ENCODE assay signal across 19 cellular contexts in genomic region chr19:16233836-16234551, GRCh38.
"Had no signal": no experiment of that assay in that cellular context is flagged by ENCODE, and none has a peak within 500 bp of the region (broad histone marks: within the 10 kb centered on the region; RNA-seq: fewer than 3 reads in every experiment).

No MANE protein-coding gene starts in this region.

- H3K27ac ChIP-seq: breast epithelium, esophagus squamous epithelium, foreskin keratinocyte, psoas muscle, SK-N-MC, transverse colon had no signal

- H3K27ac Mint-ChIP-seq: activated naive CD4-positive, alpha-beta T cell treated with anti-CD3 and anti-CD28 coated beads, Interleukin-2, amount 50 U/mL, for 24 hours; activated T-helper 2 cell treated with anti-CD3 and anti-CD28 coated beads, Interferon-gamma antibody, Interleukin-2, Interleukin-4, amounts not matched to agents 10 μg/mL and 5 μg/mL and 100 μg/mL, durations not matched to agents 14 hours and 24 hours and 36 hours; natural killer cell; T-helper 1 cell treated with Interleukin-12 subunit alpha and Interleukin-12 subunit beta and Interleukin-4 antibody, amounts not matched to agents 30 μg/mL and 1 μg/mL, for 36 hours had no signal

- ATAC-seq: foreskin keratinocyte, mucosa of descending colon had no signal

- H3K27me3 Mint-ChIP-seq: activated naive CD4-positive, alpha-beta T cell treated with anti-CD3 and anti-CD28 coated beads, Interleukin-2, amount 50 U/mL, for 24 hours had no signal

- H3K4me1 ChIP-seq: breast epithelium, esophagus squamous epithelium, foreskin keratinocyte, psoas muscle, transverse colon had no signal

- DNase-seq: activated CD4-positive, CD25-positive, alpha-beta regulatory T cell; activated CD8-positive, alpha-beta memory T cell treated with anti-CD3 and anti-CD28 coated beads, Interleukin-2, amount 50 U/mL, for 48 hours; aorta; dorsolateral prefrontal cortex; esophagus squamous epithelium; foreskin keratinocyte; islet precursor cell; mucosa of descending colon; natural killer cell; occipital lobe; psoas muscle; stimulated activated CD4-positive, alpha-beta T cell treated with anti-CD3 and anti-CD28 coated beads, Interleukin-12 subunit alpha, Interleukin-12 subunit beta, amount 100 ng/mL, for 4 hours; stimulated activated CD4-positive, alpha-beta T cell treated with anti-CD3 and anti-CD28 coated beads, Interleukin-4, amount 100 ng/mL, for 4 hours; transverse colon had no signal

- H3K4me3 ChIP-seq: breast epithelium, dorsolateral prefrontal cortex, esophagus squamous epithelium, mucosa of descending colon, psoas muscle, SK-N-MC, transverse colon had no signal

- H3K4me3 Mint-ChIP-seq: activated naive CD4-positive, alpha-beta T cell treated with anti-CD3 and anti-CD28 coated beads, Interleukin-2, amount 50 U/mL, for 24 hours; natural killer cell; T-helper 1 cell treated with Interleukin-12 subunit alpha and Interleukin-12 subunit beta and Interleukin-4 antibody, amounts not matched to agents 30 μg/mL and 1 μg/mL, for 36 hours had no signal

- H3K36me3 ChIP-seq: breast epithelium had no signal

- H3K9me3 Mint-ChIP-seq: activated naive CD4-positive, alpha-beta T cell treated with anti-CD3 and anti-CD28 coated beads, Interleukin-2, amount 50 U/mL, for 24 hours; activated T-helper 2 cell treated with anti-CD3 and anti-CD28 coated beads, Interferon-gamma antibody, Interleukin-2, Interleukin-4, amounts not matched to agents 10 μg/mL and 5 μg/mL and 100 μg/mL, durations not matched to agents 14 hours and 24 hours and 36 hours; natural killer cell; T-helper 1 cell treated with Interleukin-12 subunit alpha and Interleukin-12 subunit beta and Interleukin-4 antibody, amounts not matched to agents 30 μg/mL and 1 μg/mL, for 36 hours had no signal

- H3K9me3 ChIP-seq: breast epithelium, esophagus squamous epithelium, mucosa of descending colon, psoas muscle, transverse colon had no signal

- H3K27me3 ChIP-seq: breast epithelium, dorsolateral prefrontal cortex, esophagus squamous epithelium, foreskin keratinocyte, transverse colon had no signal
